ENCODE assay signal across 15 cellular contexts in genomic region chr15:28992996-28993719, GRCh38.
DNase-seq lines count a peak whose midpoint lies in the region; ATAC-seq and TF ChIP-seq lines count a peak whose summit lies in the region.
"Had no signal": no experiment of that assay in that cellular context is flagged by ENCODE, and none has a peak within 500 bp of the region (broad histone marks: within the 10 kb centered on the region; RNA-seq: fewer than 3 reads in every experiment).

No MANE protein-coding gene starts in this region.

- no peak for ATAC-seq in CD8-positive, alpha-beta T cell
- ATAC-seq: stimulated activated memory B cell treated with anti-CD40 and anti-IgM and Interleukin-4, amounts not matched to agents 10 μg/mL and 1 μg/mL and 100 μg/mL, for 72 hours had no signal

- POLR2A ChIA-PET in CD8-positive, alpha-beta T cell (lab: Charles Lee), result no interaction called here

- CTCF ChIA-PET in CD8-positive, alpha-beta T cell (lab: Charles Lee), result no interaction called here

- H3K4me1 ChIP-seq in CD8-positive, alpha-beta T cell (ENCODE audit: insufficient read depth, low read length), result peaks cover 20% of the 10 kb centered on the region
- H3K4me1 ChIP-seq in esophagus muscularis mucosa, result peaks cover 12 to 22% (median 18%) of the 10 kb centered on the region in 4 donors
- no peaks in the 10 kb centered on the region for H3K4me1 ChIP-seq in SJCRH30

- H3K4me1 Mint-ChIP-seq in CD8-positive, alpha-beta T cell (ENCODE audit: low read depth), result peaks cover 44% of the 10 kb centered on the region
- peaks cover 22% of the 10 kb centered on the region for H3K4me1 Mint-ChIP-seq in nephron
- H3K4me1 Mint-ChIP-seq: B cell; stimulated activated memory B cell treated with anti-CD40 and anti-IgM and Interleukin-4, amounts not matched to agents 10 μg/mL and 1 μg/mL and 100 μg/mL, for 72 hours had no signal

- H3K27me3 Mint-ChIP-seq in CD8-positive, alpha-beta T cell (ENCODE audit: low read depth), result no peaks in the 10 kb centered on the region
- peaks cover 4% of the 10 kb centered on the region for H3K27me3 Mint-ChIP-seq in nephron (ENCODE audit: low read depth)
- H3K27me3 Mint-ChIP-seq: B cell had no signal

- peaks cover 50% of the 10 kb centered on the region for H3K36me3 Mint-ChIP-seq in CD8-positive, alpha-beta T cell
- H3K36me3 Mint-ChIP-seq in nephron (ENCODE audit: low read depth), result peaks cover 10% of the 10 kb centered on the region
- H3K36me3 Mint-ChIP-seq: stimulated activated memory B cell treated with anti-CD40 and anti-IgM and Interleukin-4, amounts not matched to agents 10 μg/mL and 1 μg/mL and 100 μg/mL, for 72 hours had no signal

- intact Hi-C loops in CD8-positive, alpha-beta T cell (cut with DNase I, micrococcal nuclease), result no loop called here
- intact Hi-C loops in esophagus muscularis mucosa (cut with DNase I), result no loop called here

- no peaks in the 10 kb centered on the region for H3K27me3 ChIP-seq in CD8-positive, alpha-beta T cell (ENCODE audit: insufficient read depth, low read length)
- H3K27me3 ChIP-seq in esophagus muscularis mucosa, result no peaks in the 10 kb centered on the region
- H3K27me3 ChIP-seq in SJCRH30, result no peaks in the 10 kb centered on the region

- peaks cover 8% of the 10 kb centered on the region for H3K36me3 ChIP-seq in CD8-positive, alpha-beta T cell (ENCODE audit: insufficient read depth, low read length)
- H3K36me3 ChIP-seq in esophagus muscularis mucosa, result no peaks in the 10 kb centered on the region
- no peaks in the 10 kb centered on the region for H3K36me3 ChIP-seq in SJCRH30

- no peak overlapping the region for H3K4me3 ChIP-seq in CD8-positive, alpha-beta T cell (ENCODE audit: low read depth, low read length)
- H3K4me3 ChIP-seq in esophagus muscularis mucosa, result no peak overlapping the region
- no peak overlapping the region for H3K4me3 ChIP-seq in SJCRH30

- H3K4me3 Mint-ChIP-seq in CD8-positive, alpha-beta T cell, result no peak overlapping the region
- no peak overlapping the region for H3K4me3 Mint-ChIP-seq in nephron
- H3K4me3 Mint-ChIP-seq: B cell; stimulated activated memory B cell treated with anti-CD40 and anti-IgM and Interleukin-4, amounts not matched to agents 10 μg/mL and 1 μg/mL and 100 μg/mL, for 72 hours had no signal

- 32% methylated on average over 12 of the region's 12 CpGs for whole genome bisulfite sequencing in esophagus muscularis mucosa

- TF ChIP-seq EP300 in esophagus muscularis mucosa (IDR thresholded peaks at IDR 0.05), result no peak

- TF ChIP-seq CTCF in CD8-positive, alpha-beta T cell (IDR thresholded peaks at IDR 0.05), result no peak
- TF ChIP-seq CTCF in esophagus muscularis mucosa (IDR thresholded peaks at IDR 0.05) (no peak), nephron (IDR thresholded peaks at IDR 0.05; ENCODE audit: unreplicated experiment in 3 of 3) (no peak)

- DNase-seq in CD8-positive, alpha-beta T cell, result no peak
- DNase-seq in NOMO-1 (lab: John Stamatoyannopoulos, UW; ENCODE audit: unreplicated experiment in 2 of 2) (peak; percentile 90 to 92), esophagus muscularis mucosa (ENCODE audit: extremely low spot score) (no peak), SHP77 (lab: John Stamatoyannopoulos, UW) (no peak), SJCRH30 (no peak)
- no peak for DNase-seq in activated CD8-positive, alpha-beta memory T cell treated with anti-CD3 and anti-CD28 coated beads, Interleukin-2, amount 50 U/mL, for 4 hours
- DNase-seq in stimulated activated CD4-positive, alpha-beta T cell treated with anti-CD3 and anti-CD28 coated beads, Interleukin-1b, Interleukin-23, amount 100 ng/mL, for 48 hours, result no peak
- DNase-seq: activated naive CD4-positive, alpha-beta T cell treated with Interleukin-2 at 50 U/mL for 16 hours; cortex of kidney; GDM1; NCI-H187; NK-92 treated with Interleukin-12 subunit alpha and Interleukin-12 subunit beta, amount 100 ng/mL, for 24 hours had no signal

- H3K27ac Mint-ChIP-seq in CD8-positive, alpha-beta T cell, result peak overlapping the region; percentile 55
- H3K27ac Mint-ChIP-seq in nephron, result peak overlapping the region; percentile 16 to 88 (median 51)
- H3K27ac Mint-ChIP-seq: B cell; stimulated activated memory B cell treated with anti-CD40 and anti-IgM and Interleukin-4, amounts not matched to agents 10 μg/mL and 1 μg/mL and 100 μg/mL, for 72 hours had no signal

- no peaks in the 10 kb centered on the region for H3K9me3 Mint-ChIP-seq in CD8-positive, alpha-beta T cell
- no peaks in the 10 kb centered on the region for H3K9me3 Mint-ChIP-seq in nephron
- H3K9me3 Mint-ChIP-seq: stimulated activated memory B cell treated with anti-CD40 and anti-IgM and Interleukin-4, amounts not matched to agents 10 μg/mL and 1 μg/mL and 100 μg/mL, for 72 hours had no signal

- no peak for TF ChIP-seq POLR2A in esophagus muscularis mucosa (IDR thresholded peaks at IDR 0.05; ENCODE audit: low read depth)

- H3K27ac ChIP-seq in CD8-positive, alpha-beta T cell (ENCODE audit: low read depth, low read length), result no peak overlapping the region
- H3K27ac ChIP-seq in esophagus muscularis mucosa (replicated peaks in 1 of 4) (peak overlapping the region; percentile 63 to 81 (median 78)), SJCRH30 (no peak overlapping the region)

- H3K9me3 ChIP-seq in CD8-positive, alpha-beta T cell (ENCODE audit: low read length), result no peaks in the 10 kb centered on the region
- H3K9me3 ChIP-seq in esophagus muscularis mucosa, result no peaks in the 10 kb centered on the region
- no peaks in the 10 kb centered on the region for H3K9me3 ChIP-seq in SJCRH30 (replicated peaks)

Comparison
In these comparisons a context has a peak if more than half of its experiments do, and no peak if none do; other contexts are left out.
1. DNase-seq: peak in NOMO-1 (2 of 2); none in CD8-positive, alpha-beta T cell (0 of 7), esophagus muscularis mucosa (single experiment), SHP77 (0 of 2), activated CD8-positive, alpha-beta memory T cell treated with anti-CD3 and anti-CD28 coated beads, Interleukin-2, amount 50 U/mL, for 4 hours (single experiment), stimulated activated CD4-positive, alpha-beta T cell treated with anti-CD3 and anti-CD28 coated beads, Interleukin-1b, Interleukin-23, amount 100 ng/mL, for 48 hours (single experiment) and SJCRH30 (0 of 2).
2. H3K27ac ChIP-seq: peak in esophagus muscularis mucosa (4 of 4); none in CD8-positive, alpha-beta T cell (single experiment) and SJCRH30 (single experiment).